In the genomic region with DNA sequence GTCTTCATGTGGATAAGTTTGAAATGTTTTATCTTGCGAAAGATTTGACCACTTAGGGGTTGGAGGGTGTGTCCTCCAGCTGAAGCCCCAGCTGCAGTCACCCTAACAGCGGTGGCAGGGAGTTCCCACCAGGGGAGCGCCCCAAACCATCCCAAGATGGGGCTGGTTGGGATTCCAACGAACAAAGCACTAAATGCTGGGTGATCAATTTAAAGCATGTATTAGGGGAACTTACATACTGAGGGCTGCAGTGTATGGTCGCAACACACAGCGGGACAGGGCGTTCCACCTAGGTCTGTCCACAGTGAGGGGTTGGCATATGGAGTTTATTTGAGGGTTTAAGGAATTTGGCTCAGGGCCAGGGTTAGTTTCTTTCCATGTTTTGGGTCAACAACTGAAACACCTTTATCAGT, we compare ENCODE assay signal across 13 cellular contexts. TPM values are rescaled to one million over a fixed set of nuclear protein-coding genes. Genes with fewer than 3 reads are reported as not detected.
DNase-seq lines count a peak whose midpoint lies in the region; ATAC-seq and TF ChIP-seq lines count a peak whose summit lies in the region.
"Had no signal": no experiment of that assay in that cellular context is flagged by ENCODE, and none has a peak within 500 bp of the region (broad histone marks: within the 10 kb centered on the region; RNA-seq: fewer than 3 reads in every experiment).

No MANE protein-coding gene starts in this region.

- H3K18ac ChIP-seq in IMR-90 (ENCODE audit: low read depth, low read length) (no peak overlapping the region), mesendoderm (ENCODE audit: low read length) (no peak overlapping the region)

- H3K27ac ChIP-seq in DND-41 (ENCODE audit: low read length): no peak overlapping the region
- H3K27ac ChIP-seq in IMR-90 (ENCODE audit: insufficient read depth, low read length): no peak overlapping the region
- no peak overlapping the region for H3K27ac ChIP-seq in WERI-Rb-1
- no peak overlapping the region for H3K27ac ChIP-seq in mesendoderm (ENCODE audit: low read depth, low read length)
- H3K27ac ChIP-seq: spleen, vagina had no signal

- H4K91ac ChIP-seq in IMR-90 (ENCODE audit: insufficient read depth, low read depth, low read length): no peak overlapping the region

- H2AK5ac ChIP-seq in IMR-90 (ENCODE audit: low read depth, low read length) (no peak overlapping the region), mesendoderm (ENCODE audit: low read length) (no peak overlapping the region)

- no peak overlapping the region for H2BK5ac ChIP-seq in IMR-90 (ENCODE audit: low read depth, low read length, poor library complexity, severe bottlenecking)
- no peak overlapping the region for H2BK5ac ChIP-seq in mesendoderm (ENCODE audit: low read length)

- H3K23ac ChIP-seq in IMR-90 (ENCODE audit: low read depth, low read length) (no peak overlapping the region), mesendoderm (ENCODE audit: low read length) (no peak overlapping the region)

- H4K20me1 ChIP-seq in DND-41 (ENCODE audit: insufficient read depth, low read length): 0 out of 2 replicates have a peak, but pooled peaks cover 5% of the 10 kb centered on the region
- H4K20me1 ChIP-seq in IMR-90 (ENCODE audit: insufficient read depth, low read length): no peaks in the 10 kb centered on the region

- BruUV-seq in IMR-90 (replicated peaks; lab: Mats Ljungman, UMichigan): no TSS peak

- H3K4me1 ChIP-seq in DND-41 (ENCODE audit: insufficient read depth, low read length) (no peaks in the 10 kb centered on the region), IMR-90 (ENCODE audit: control insufficient read depth, insufficient read depth, low read length) (no peaks in the 10 kb centered on the region), mesendoderm (ENCODE audit: control insufficient read depth, low read depth, low read length) (no peaks in the 10 kb centered on the region)
- H3K4me1 ChIP-seq: vagina had no signal

- H4K5ac ChIP-seq in IMR-90 (ENCODE audit: low read depth, low read length) (no peak overlapping the region), mesendoderm (ENCODE audit: low read length) (no peak overlapping the region)

- H2BK120ac ChIP-seq in IMR-90 (ENCODE audit: low read depth, low read length): no peak overlapping the region
- H2BK120ac ChIP-seq in mesendoderm (ENCODE audit: low read depth, low read length): no peak overlapping the region

- intact Hi-C loops in IMR-90 (cut with micrococcal nuclease): no loop called here

- no peak overlapping the region for H3K4me3 ChIP-seq in DND-41 (ENCODE audit: low read depth in 1 of 2, low read length in 2 of 2)
- no peak overlapping the region for H3K4me3 ChIP-seq in IMR-90 (ENCODE audit: insufficient read depth, low read depth, low read length)
- H3K4me3 ChIP-seq in WERI-Rb-1 (ENCODE audit: low read depth, low read length): no peak overlapping the region
- no peak overlapping the region for H3K4me3 ChIP-seq in mesendoderm (ENCODE audit: low read length)
- H3K4me3 ChIP-seq: spleen, vagina had no signal

- no peaks in the 10 kb centered on the region for H3K9me1 ChIP-seq in IMR-90 (ENCODE audit: insufficient read depth, low read length)

- H3K9ac ChIP-seq in DND-41 (ENCODE audit: low read depth, low read length): no peak overlapping the region
- no peak overlapping the region for H3K9ac ChIP-seq in IMR-90 (ENCODE audit: low read depth, low read length)
- H3K9ac ChIP-seq in mesendoderm (ENCODE audit: low read length): no peak overlapping the region

- WGBS in IMR-90 (ENCODE audit: extremely low coverage in 2 of 2, insufficient read length in 1 of 2), 2 experiments: 76% methylated on average over 2 of the region's 7 CpGs; no CpG with 5 or more reads in 1 of the 2 experiments
- WGBS in mesendoderm (ENCODE audit: extremely low coverage, insufficient coverage, low lambda C conversion rate): no CpG with 5 or more reads among the region's 7 CpGs

- no peak overlapping the region for H3K14ac ChIP-seq in IMR-90 (replicated peaks; ENCODE audit: low read depth, low read length)

- no peak overlapping the region for H3K4me2 ChIP-seq in DND-41 (ENCODE audit: insufficient read depth, low read length)
- H3K4me2 ChIP-seq in IMR-90 (ENCODE audit: low read depth, low read length): no peak overlapping the region
- no peak overlapping the region for H3K4me2 ChIP-seq in mesendoderm (ENCODE audit: low read length)

- H4K8ac ChIP-seq in IMR-90 (ENCODE audit: low read depth in 2 of 2, low read length in 2 of 2): no peak overlapping the region
- H4K8ac ChIP-seq in mesendoderm (ENCODE audit: low read depth, low read length): no peak overlapping the region

- no peak overlapping the region for H2BK20ac ChIP-seq in IMR-90 (ENCODE audit: low read depth, low read length)

- H3K56ac ChIP-seq in IMR-90 (ENCODE audit: extremely low read depth, insufficient read depth, low read length) (no peak overlapping the region), mesendoderm (ENCODE audit: low read length) (no peak overlapping the region)

- no peak overlapping the region for H2AK9ac ChIP-seq in IMR-90 (replicated peaks; ENCODE audit: low read depth, low read length, poor library complexity)

- H3K27me3 ChIP-seq in DND-41 (ENCODE audit: insufficient read depth, low read length, poor library complexity) (no peaks in the 10 kb centered on the region), IMR-90 (ENCODE audit: control insufficient read depth, insufficient read depth, low read length) (peaks cover 13% of the 10 kb centered on the region; the same call in 1 of the 2 replicates), WERI-Rb-1 (ENCODE audit: insufficient read depth, low read depth, severe bottlenecking) (no peaks in the 10 kb centered on the region), mesendoderm (ENCODE audit: insufficient read depth, low read length, poor library complexity) (no peaks in the 10 kb centered on the region)
- H3K27me3 ChIP-seq: spleen, vagina had no signal

- no peak for TF ChIP-seq RAD21 in IMR-90 (IDR thresholded peaks at IDR 0.05; ENCODE audit: low read length)

- H3K4ac ChIP-seq in IMR-90 (ENCODE audit: low read depth, low read length): no peak overlapping the region
- no peak overlapping the region for H3K4ac ChIP-seq in mesendoderm (ENCODE audit: low read depth, low read length)

- H3K36me3 ChIP-seq in DND-41 (ENCODE audit: insufficient read depth, low read length) (peaks cover 4% of the 10 kb centered on the region; the same call in 1 of the 2 replicates), IMR-90 (ENCODE audit: control insufficient read depth, insufficient read depth, low read length) (no peaks in the 10 kb centered on the region), WERI-Rb-1 (no peaks in the 10 kb centered on the region), mesendoderm (ENCODE audit: control insufficient read depth, insufficient read depth, low read length) (no peaks in the 10 kb centered on the region)

- H3K79me2 ChIP-seq in DND-41 (ENCODE audit: insufficient read depth, low read length) (no peaks in the 10 kb centered on the region), mesendoderm (ENCODE audit: control insufficient read depth, insufficient read depth, low read length) (no peaks in the 10 kb centered on the region)

- CTCF ChIA-PET in IMR-90 (lab: Yijun Ruan, JAX): no interaction called here

- dilution Hi-C loops in IMR-90 (cut with HindIII; ENCODE audit: low sequenced_read_pairs, unreplicated experiment): no loop called here

- DNase-seq in DND-41 (peak; percentile 34), IMR-90 (no peak), WERI-Rb-1 (peak; percentile 71), mesendoderm (peak; percentile 46), amygdala (lab: John Stamatoyannopoulos, UW) (no peak)
- no peak for DNase-seq in central memory CD4-positive, alpha-beta T cell
- DNase-seq: COR-L47, immature natural killer cell, NCI-H187, spleen had no signal

- POLR2A ChIA-PET in IMR-90 (lab: Charles Lee; ENCODE audit: unreplicated experiment): no interaction called here

- peak; percentile 49; the same call in 1 of the 3 replicates for ATAC-seq in DND-41 (ENCODE audit: insufficient read depth, low read depth)
- ATAC-seq in IMR-90 (ENCODE audit: low read depth): no peak
- no peak for ATAC-seq in GM21526 (IDR thresholded peaks at IDR 0.05; ENCODE audit: low FRiP score, unreplicated experiment)
- ATAC-seq in GM21381 (IDR thresholded peaks at IDR 0.05; ENCODE audit: unreplicated experiment): no peak

- no peaks in the 10 kb centered on the region for H3K9me3 ChIP-seq in DND-41 (ENCODE audit: insufficient read depth, low read length, severe bottlenecking)
- no peaks in the 10 kb centered on the region for H3K9me3 ChIP-seq in IMR-90 (ENCODE audit: control insufficient read depth, insufficient read depth, low read length)
- no peaks in the 10 kb centered on the region for H3K9me3 ChIP-seq in WERI-Rb-1 (ENCODE audit: severe bottlenecking)
- H3K9me3 ChIP-seq: spleen, vagina had no signal

- TF ChIP-seq CTCF in DND-41 (IDR thresholded peaks at IDR 0.05; ENCODE audit: borderline replicate concordance, extremely low read depth, low read length, poor library complexity, severe bottlenecking) (peak; percentile 54), IMR-90 (conservative IDR thresholded peaks at IDR 0.05; ENCODE audit: low read depth, low read length) (0 out of 2 replicates have a peak, but pooled peaks have one; percentile 9), WERI-Rb-1 (IDR thresholded peaks at IDR 0.05; ENCODE audit: low read depth, low read length) (peak; percentile 67)

- H2AFZ ChIP-seq in DND-41 (ENCODE audit: low read depth, low read length): no peak overlapping the region
- H2AFZ ChIP-seq in IMR-90 (replicated peaks; ENCODE audit: low read length, poor library complexity): no peak overlapping the region

- in situ Hi-C loops in IMR-90 (cut with MboI; ENCODE audit: low sequenced_read_pairs): no loop called here

- TF ChIP-seq POLR2A in IMR-90 (IDR thresholded peaks at IDR 0.05; ENCODE audit: low read depth, low read length): no peak

- H2BK15ac ChIP-seq in IMR-90 (ENCODE audit: low read depth, low read length) (no peak overlapping the region), mesendoderm (replicated peaks; ENCODE audit: low read depth) (no peak overlapping the region)

- no peaks in the 10 kb centered on the region for H3K79me1 ChIP-seq in IMR-90 (ENCODE audit: low read depth in 1 of 2, low read length in 2 of 2)
- H3K79me1 ChIP-seq in mesendoderm (ENCODE audit: low read length): no peaks in the 10 kb centered on the region

RNA-seq across cellular contexts. Expression of a gene that starts 26.3 kb away (rescaled TPM):
- 0.36 and 0.56 TPM in 2 replicates for total RNA-seq in IMR-90 (2012; rRNA removed)
- 0.48 and 0.65 TPM in 2 replicates for polyA plus RNA-seq in IMR-90 (2012; rRNA removed)
- polyA plus RNA-seq in IMR-90 (2012; cell fraction: cytosol; rRNA removed): 0.37 and 0.54 TPM in 2 replicates
- polyA plus RNA-seq in IMR-90 (2012; cell fraction: nucleus; rRNA removed; ENCODE audit: low replicate concordance): 1.3 and 1.4 TPM in 2 replicates
- polyA plus RNA-seq in mesendoderm (2013, experiment 1 of 2): 15.0 TPM
- 16.0 TPM for polyA plus RNA-seq in mesendoderm (2013, experiment 2 of 2)

RNA-seq across cellular contexts. Expression of a gene that starts 43.9 kb away (rescaled TPM):
- total RNA-seq in IMR-90 (2012; rRNA removed): not detected in 2 replicates
- not detected in 2 replicates for polyA plus RNA-seq in IMR-90 (2012; rRNA removed)
- not detected in 2 replicates for polyA plus RNA-seq in IMR-90 (2012; cell fraction: cytosol; rRNA removed)
- 0.03 TPM in 1 of 2 replicates, not detected in the other for polyA plus RNA-seq in IMR-90 (2012; cell fraction: nucleus; rRNA removed; ENCODE audit: low replicate concordance)
- polyA plus RNA-seq in mesendoderm (2013, experiment 1 of 2): 0.27 TPM
- polyA plus RNA-seq in mesendoderm (2013, experiment 2 of 2): 0.25 TPM
- total RNA-seq: vagina had no signal

Comparison
In these comparisons a context has a peak if more than half of its experiments do, and no peak if none do; other contexts are left out.
1. DNase-seq: peak in DND-41 (single experiment), WERI-Rb-1 (single experiment) and mesendoderm (single experiment); none in IMR-90 (single experiment), central memory CD4-positive, alpha-beta T cell (single experiment) and amygdala (0 of 56).
2. CTCF ChIP-seq: peak in every context shown above with its lines; median percentile 67 in WERI-Rb-1; 54 in DND-41; 9 in IMR-90.